Comparison of ENCODE assay signal across 16 cellular contexts in genomic region chr15:72540606-72541237, GRCh38.
"Had no signal": no experiment of that assay in that cellular context is flagged by ENCODE, and none has a peak within 500 bp of the region (broad histone marks: within the 10 kb centered on the region; RNA-seq: fewer than 3 reads in every experiment).

No MANE protein-coding gene starts in this region.

- H3K4me3 Mint-ChIP-seq: activated CD4-positive, alpha-beta memory T cell treated with anti-CD3 and anti-CD28 coated beads for 36 hours; activated T-helper 17 cell treated with anti-CD3 and anti-CD28 coated beads, Interleukin-2, amount 50 U/mL, for 72 hours; brain; stimulated activated naive CD8-positive, alpha-beta T cell treated with anti-CD3 and anti-CD28 coated beads, Interleukin-15, Interleukin-2, amounts not matched to agents 100 ng/mL and 50 ng/mL, for 24 hours had no signal

- H3K27me3 Mint-ChIP-seq: activated CD4-positive, alpha-beta memory T cell treated with anti-CD3 and anti-CD28 coated beads for 36 hours; activated T-helper 17 cell treated with anti-CD3 and anti-CD28 coated beads, Interleukin-2, amount 50 U/mL, for 72 hours; brain; stimulated activated naive CD8-positive, alpha-beta T cell treated with anti-CD3 and anti-CD28 coated beads, Interleukin-15, Interleukin-2, amounts not matched to agents 100 ng/mL and 50 ng/mL, for 24 hours had no signal

- H3K36me3 ChIP-seq: colonic mucosa had no signal

- H3K4me3 ChIP-seq: colonic mucosa, esophagus squamous epithelium, psoas muscle, suprapubic skin, transverse colon had no signal

- ATAC-seq: activated T-helper 17 cell treated with anti-CD3 and anti-CD28 coated beads, Interleukin-2, amount 50 U/mL, for 72 hours; left ventricle myocardium superior; psoas muscle; right cardiac atrium had no signal

- H3K27ac ChIP-seq: colonic mucosa, esophagus squamous epithelium, psoas muscle, suprapubic skin, transverse colon had no signal

- H3K9me3 ChIP-seq: colonic mucosa had no signal

- DNase-seq: activated CD4-positive, alpha-beta memory T cell treated with anti-CD3 and anti-CD28 coated beads for 36 hours; activated naive CD4-positive, alpha-beta T cell; activated T-cell treated with anti-CD3 and anti-CD28 coated beads, Interleukin-2, amount 50 U/mL, for 1 hour; anterior cingulate cortex; caudate nucleus; colonic mucosa; esophagus squamous epithelium; left ventricle myocardium superior; psoas muscle; right cardiac atrium; T-helper 1 cell; transverse colon had no signal

- H3K27ac Mint-ChIP-seq: activated CD4-positive, alpha-beta memory T cell treated with anti-CD3 and anti-CD28 coated beads for 36 hours; activated T-helper 17 cell treated with anti-CD3 and anti-CD28 coated beads, Interleukin-2, amount 50 U/mL, for 72 hours; brain; stimulated activated naive CD8-positive, alpha-beta T cell treated with anti-CD3 and anti-CD28 coated beads, Interleukin-15, Interleukin-2, amounts not matched to agents 100 ng/mL and 50 ng/mL, for 24 hours had no signal

- H3K27me3 ChIP-seq: colonic mucosa, esophagus squamous epithelium, suprapubic skin, transverse colon had no signal

- H3K9me3 Mint-ChIP-seq: activated T-helper 17 cell treated with anti-CD3 and anti-CD28 coated beads, Interleukin-2, amount 50 U/mL, for 72 hours had no signal

- H3K4me1 ChIP-seq: colonic mucosa had no signal
